ENCODE assay signal across 1 cellular context in genomic region chr3:49244589-49245205, GRCh38.
TF ChIP-seq lines count a peak whose summit lies in the region.

No MANE protein-coding gene starts in this region.

TF ChIP-seq in GM23338, 12 proteins besides CTCF, POLR2A, EP300 and RAD21 (continued from another document):
- no peak for TF ChIP-seq REST (IDR thresholded peaks at IDR 0.05; ENCODE audit: unreplicated experiment)
- TF ChIP-seq ZNF331 (CRISPR knock-in tag; IDR thresholded peaks at IDR 0.05; ENCODE audit: low read depth): no peak
- TF ChIP-seq POLR2AphosphoS5 (IDR thresholded peaks at IDR 0.05; ENCODE audit: low read depth): no peak
